Comparison of ENCODE assay signal across 8 cellular contexts in genomic region chr16:70370145-70370544, GRCh38. TPM values are rescaled to one million over a fixed set of nuclear protein-coding genes. Genes with fewer than 3 reads are reported as not detected.
DNase-seq lines count a peak whose midpoint lies in the region; ATAC-seq and TF ChIP-seq lines count a peak whose summit lies in the region.
"Not testable (repeated sequence)": the region's sequence is repeated elsewhere in the genome, so short reads cannot be mapped to it uniquely, and the experiment has no call there.

No MANE protein-coding gene starts in this region.

- not testable (repeated sequence) for H3K9ac ChIP-seq in DND-41 (ENCODE audit: low read depth, low read length); KMS-11

- H3K4me3 ChIP-seq in DND-41 (ENCODE audit: low read depth in 1 of 2, low read length in 2 of 2); KMS-11 (IDR thresholded peaks at IDR 0.05; ENCODE audit: insufficient read depth, low read depth, low read length); dorsolateral prefrontal cortex; tibial artery: not testable (repeated sequence)

- H3K36me3 ChIP-seq in DND-41 (ENCODE audit: insufficient read depth, low read length) (peaks cover 83% of the 10 kb centered on the region), tibial artery (peaks cover 63 to 88% (median 75%) of the 10 kb centered on the region in 3 donors)
- not testable (repeated sequence) for H3K36me3 ChIP-seq in KMS-11 (ENCODE audit: insufficient read depth)

- H3K79me2 ChIP-seq in DND-41 (ENCODE audit: insufficient read depth, low read length); KMS-11 (ENCODE audit: insufficient read depth, low read depth): not testable (repeated sequence)

- H2AFZ ChIP-seq in DND-41 (ENCODE audit: low read depth, low read length); KMS-11 (ENCODE audit: low read depth): not testable (repeated sequence)

- not testable (repeated sequence) for H3K27me3 ChIP-seq in DND-41 (ENCODE audit: insufficient read depth, low read length, poor library complexity); KMS-11 (ENCODE audit: insufficient read depth, low read depth); dorsolateral prefrontal cortex; tibial artery

- peak; percentile 62 for TF ChIP-seq CTCF in DND-41 (IDR thresholded peaks at IDR 0.05; ENCODE audit: borderline replicate concordance, extremely low read depth, low read length, poor library complexity, severe bottlenecking)
- peak; percentile 70 for TF ChIP-seq CTCF in KMS-11 (conservative IDR thresholded peaks at IDR 0.05; ENCODE audit: low read depth, low read length)
- peak; percentile 16 to 77 (median 64) for TF ChIP-seq CTCF in dorsolateral prefrontal cortex (IDR thresholded peaks at IDR 0.05 in 54 of 56, conservative IDR thresholded peaks at IDR 0.05 in 2 of 56; ENCODE audit: low read depth in 1 of 56, partially characterized antibody in 56 of 56)
- not testable (repeated sequence) for TF ChIP-seq CTCF in omental fat pad (IDR thresholded peaks at IDR 0.05)
- peak; percentile 52 to 56 for TF ChIP-seq CTCF in tibial artery (IDR thresholded peaks at IDR 0.05)

- intact Hi-C loops in dorsolateral prefrontal cortex (cut with DNase I); tibial artery (cut with DNase I; ENCODE audit: low total_unique reads): not testable (repeated sequence)

- not testable (repeated sequence) for H4K20me1 ChIP-seq in DND-41 (ENCODE audit: insufficient read depth, low read length); KMS-11 (ENCODE audit: insufficient read depth)

- H3K4me2 ChIP-seq in DND-41 (ENCODE audit: insufficient read depth, low read length); KMS-11: not testable (repeated sequence)

- H3K27ac ChIP-seq in DND-41 (ENCODE audit: low read length); KMS-11; tibial artery: not testable (repeated sequence)
- peak overlapping the region in 5 of 59 donors; percentile 16 to 60 (median 26) for H3K27ac ChIP-seq in dorsolateral prefrontal cortex

- not testable (repeated sequence) for H3K4me1 ChIP-seq in DND-41 (ENCODE audit: insufficient read depth, low read length); tibial artery
- H3K4me1 ChIP-seq in KMS-11 (ENCODE audit: low read depth, poor library complexity, severe bottlenecking), result peaks cover 11% of the 10 kb centered on the region

- ATAC-seq in DND-41 (ENCODE audit: insufficient read depth, low read depth) (peak; percentile 73), omental fat pad (ENCODE audit: low FRiP score) (peak; percentile 51)

- DNase-seq in DND-41, result peak; percentile 43
- peak; percentile 6 for DNase-seq in T-helper 22 cell (ENCODE audit: low read depth)
- DNase-seq in activated effector memory CD4-positive, alpha-beta T cell treated with Interleukin-2 at 50 U/mL for 16 hours, result peak; percentile 18
- DNase-seq in dorsolateral prefrontal cortex, result peak in 4 of 10 donors; percentile 28 to 61 (median 53)
- peak; percentile 36 for DNase-seq in hepatic stellate cell (ENCODE audit: low spot score)
- not testable (repeated sequence) for DNase-seq in omental fat pad (ENCODE audit: low spot score)
- DNase-seq in tibial artery, result peak in 1 of 2 donors; percentile 24

- not testable (repeated sequence) for H3K9me3 ChIP-seq in DND-41 (ENCODE audit: insufficient read depth, low read length, severe bottlenecking); tibial artery

RNA-seq across cellular contexts. Expression of gene DDX19A, which starts 23.4 kb away (rescaled TPM):
- total RNA-seq in dorsolateral prefrontal cortex (10 to 100 TPM; 31.5 to 53.5 (median 41.3) TPM), omental fat pad (10 to 100 TPM; 41.1 to 54.3 (median 51.5) TPM)
